In the genomic region with DNA sequence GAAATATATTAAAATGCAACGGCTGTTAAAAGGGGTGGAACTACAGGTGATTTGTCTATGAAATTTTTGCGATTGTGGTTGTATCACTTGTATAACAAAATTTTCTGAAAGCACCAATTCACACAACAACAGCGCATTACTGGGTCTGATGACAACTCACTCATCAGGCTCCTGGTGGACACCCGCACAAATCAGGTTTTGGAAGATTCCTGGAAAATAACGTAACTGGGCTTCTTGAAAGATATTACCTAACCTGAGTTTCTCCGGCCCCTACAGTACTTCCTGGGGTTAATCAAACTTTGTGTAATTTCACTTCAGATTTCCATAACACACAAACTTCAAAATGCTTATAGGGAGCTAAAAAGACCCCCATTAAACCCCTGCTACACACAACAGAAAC, we compare ENCODE assay signal across 1 cellular context.
TF ChIP-seq lines count a peak whose summit lies in the region.

No MANE protein-coding gene starts in this region.

TF ChIP-seq in GM23338, 12 proteins besides CTCF, POLR2A, EP300 and RAD21 (continued from another document):
- TF ChIP-seq, protein P1, sequence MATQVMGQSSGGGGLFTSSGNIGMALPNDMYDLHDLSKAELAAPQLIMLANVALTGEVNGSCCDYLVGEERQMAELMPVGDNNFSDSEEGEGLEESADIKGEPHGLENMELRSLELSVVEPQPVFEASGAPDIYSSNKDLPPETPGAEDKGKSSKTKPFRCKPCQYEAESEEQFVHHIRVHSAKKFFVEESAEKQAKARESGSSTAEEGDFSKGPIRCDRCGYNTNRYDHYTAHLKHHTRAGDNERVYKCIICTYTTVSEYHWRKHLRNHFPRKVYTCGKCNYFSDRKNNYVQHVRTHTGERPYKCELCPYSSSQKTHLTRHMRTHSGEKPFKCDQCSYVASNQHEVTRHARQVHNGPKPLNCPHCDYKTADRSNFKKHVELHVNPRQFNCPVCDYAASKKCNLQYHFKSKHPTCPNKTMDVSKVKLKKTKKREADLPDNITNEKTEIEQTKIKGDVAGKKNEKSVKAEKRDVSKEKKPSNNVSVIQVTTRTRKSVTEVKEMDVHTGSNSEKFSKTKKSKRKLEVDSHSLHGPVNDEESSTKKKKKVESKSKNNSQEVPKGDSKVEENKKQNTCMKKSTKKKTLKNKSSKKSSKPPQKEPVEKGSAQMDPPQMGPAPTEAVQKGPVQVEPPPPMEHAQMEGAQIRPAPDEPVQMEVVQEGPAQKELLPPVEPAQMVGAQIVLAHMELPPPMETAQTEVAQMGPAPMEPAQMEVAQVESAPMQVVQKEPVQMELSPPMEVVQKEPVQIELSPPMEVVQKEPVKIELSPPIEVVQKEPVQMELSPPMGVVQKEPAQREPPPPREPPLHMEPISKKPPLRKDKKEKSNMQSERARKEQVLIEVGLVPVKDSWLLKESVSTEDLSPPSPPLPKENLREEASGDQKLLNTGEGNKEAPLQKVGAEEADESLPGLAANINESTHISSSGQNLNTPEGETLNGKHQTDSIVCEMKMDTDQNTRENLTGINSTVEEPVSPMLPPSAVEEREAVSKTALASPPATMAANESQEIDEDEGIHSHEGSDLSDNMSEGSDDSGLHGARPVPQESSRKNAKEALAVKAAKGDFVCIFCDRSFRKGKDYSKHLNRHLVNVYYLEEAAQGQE (IDR thresholded peaks at IDR 0.05; ENCODE audit: unreplicated experiment), result no peak
- no peak for TF ChIP-seq EZH2phosphoT487 (IDR thresholded peaks at IDR 0.05; ENCODE audit: unreplicated experiment)
- no peak for TF ChIP-seq ZNF331 (CRISPR knock-in tag; IDR thresholded peaks at IDR 0.05; ENCODE audit: low read depth)
- TF ChIP-seq ZNF114 (CRISPR knock-in tag; IDR thresholded peaks at IDR 0.05), result no peak
- no peak for TF ChIP-seq EZH2 (IDR thresholded peaks at IDR 0.05; ENCODE audit: low read depth, unreplicated experiment)
- TF ChIP-seq CREB1 (CRISPR knock-in tag; IDR thresholded peaks at IDR 0.05; ENCODE audit: low read depth), result no peak
- TF ChIP-seq, protein P2, sequence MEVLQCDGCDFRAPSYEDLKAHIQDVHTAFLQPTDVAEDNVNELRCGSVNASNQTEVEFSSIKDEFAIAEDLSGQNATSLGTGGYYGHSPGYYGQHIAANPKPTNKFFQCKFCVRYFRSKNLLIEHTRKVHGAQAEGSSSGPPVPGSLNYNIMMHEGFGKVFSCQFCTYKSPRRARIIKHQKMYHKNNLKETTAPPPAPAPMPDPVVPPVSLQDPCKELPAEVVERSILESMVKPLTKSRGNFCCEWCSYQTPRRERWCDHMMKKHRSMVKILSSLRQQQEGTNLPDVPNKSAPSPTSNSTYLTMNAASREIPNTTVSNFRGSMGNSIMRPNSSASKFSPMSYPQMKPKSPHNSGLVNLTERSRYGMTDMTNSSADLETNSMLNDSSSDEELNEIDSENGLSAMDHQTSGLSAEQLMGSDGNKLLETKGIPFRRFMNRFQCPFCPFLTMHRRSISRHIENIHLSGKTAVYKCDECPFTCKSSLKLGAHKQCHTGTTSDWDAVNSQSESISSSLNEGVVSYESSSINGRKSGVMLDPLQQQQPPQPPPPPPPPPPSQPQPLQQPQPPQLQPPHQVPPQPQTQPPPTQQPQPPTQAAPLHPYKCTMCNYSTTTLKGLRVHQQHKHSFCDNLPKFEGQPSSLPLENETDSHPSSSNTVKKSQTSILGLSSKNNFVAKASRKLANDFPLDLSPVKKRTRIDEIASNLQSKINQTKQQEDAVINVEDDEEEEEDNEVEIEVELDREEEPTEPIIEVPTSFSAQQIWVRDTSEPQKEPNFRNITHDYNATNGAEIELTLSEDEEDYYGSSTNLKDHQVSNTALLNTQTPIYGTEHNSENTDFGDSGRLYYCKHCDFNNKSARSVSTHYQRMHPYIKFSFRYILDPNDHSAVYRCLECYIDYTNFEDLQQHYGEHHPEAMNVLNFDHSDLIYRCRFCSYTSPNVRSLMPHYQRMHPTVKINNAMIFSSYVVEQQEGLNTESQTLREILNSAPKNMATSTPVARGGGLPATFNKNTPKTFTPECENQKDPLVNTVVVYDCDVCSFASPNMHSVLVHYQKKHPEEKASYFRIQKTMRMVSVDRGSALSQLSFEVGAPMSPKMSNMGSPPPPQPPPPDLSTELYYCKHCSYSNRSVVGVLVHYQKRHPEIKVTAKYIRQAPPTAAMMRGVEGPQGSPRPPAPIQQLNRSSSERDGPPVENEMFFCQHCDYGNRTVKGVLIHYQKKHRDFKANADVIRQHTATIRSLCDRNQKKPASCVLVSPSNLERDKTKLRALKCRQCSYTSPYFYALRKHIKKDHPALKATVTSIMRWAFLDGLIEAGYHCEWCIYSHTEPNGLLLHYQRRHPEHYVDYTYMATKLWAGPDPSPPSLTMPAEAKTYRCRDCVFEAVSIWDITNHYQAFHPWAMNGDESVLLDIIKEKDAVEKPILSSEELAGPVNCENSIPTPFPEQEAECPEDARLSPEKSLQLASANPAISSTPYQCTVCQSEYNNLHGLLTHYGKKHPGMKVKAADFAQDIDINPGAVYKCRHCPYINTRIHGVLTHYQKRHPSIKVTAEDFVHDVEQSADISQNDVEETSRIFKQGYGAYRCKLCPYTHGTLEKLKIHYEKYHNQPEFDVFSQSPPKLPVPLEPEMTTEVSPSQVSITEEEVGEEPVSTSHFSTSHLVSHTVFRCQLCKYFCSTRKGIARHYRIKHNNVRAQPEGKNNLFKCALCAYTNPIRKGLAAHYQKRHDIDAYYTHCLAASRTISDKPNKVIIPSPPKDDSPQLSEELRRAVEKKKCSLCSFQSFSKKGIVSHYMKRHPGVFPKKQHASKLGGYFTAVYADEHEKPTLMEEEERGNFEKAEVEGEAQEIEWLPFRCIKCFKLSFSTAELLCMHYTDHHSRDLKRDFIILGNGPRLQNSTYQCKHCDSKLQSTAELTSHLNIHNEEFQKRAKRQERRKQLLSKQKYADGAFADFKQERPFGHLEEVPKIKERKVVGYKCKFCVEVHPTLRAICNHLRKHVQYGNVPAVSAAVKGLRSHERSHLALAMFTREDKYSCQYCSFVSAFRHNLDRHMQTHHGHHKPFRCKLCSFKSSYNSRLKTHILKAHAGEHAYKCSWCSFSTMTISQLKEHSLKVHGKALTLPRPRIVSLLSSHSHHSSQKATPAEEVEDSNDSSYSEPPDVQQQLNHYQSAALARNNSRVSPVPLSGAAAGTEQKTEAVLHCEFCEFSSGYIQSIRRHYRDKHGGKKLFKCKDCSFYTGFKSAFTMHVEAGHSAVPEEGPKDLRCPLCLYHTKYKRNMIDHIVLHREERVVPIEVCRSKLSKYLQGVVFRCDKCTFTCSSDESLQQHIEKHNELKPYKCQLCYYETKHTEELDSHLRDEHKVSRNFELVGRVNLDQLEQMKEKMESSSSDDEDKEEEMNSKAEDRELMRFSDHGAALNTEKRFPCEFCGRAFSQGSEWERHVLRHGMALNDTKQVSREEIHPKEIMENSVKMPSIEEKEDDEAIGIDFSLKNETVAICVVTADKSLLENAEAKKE (CRISPR knock-in tag; IDR thresholded peaks at IDR 0.05), result no peak
